25 cellular contexts compared by ENCODE assay signal in genomic region chr11:59773082-59773438, GRCh38. TPM values are rescaled to one million over a fixed set of nuclear protein-coding genes. Genes with fewer than 3 reads are reported as not detected.
A peak's percentile ranks its signal among the peaks of the same experiment; 100 is the strongest.
DNase-seq lines count a peak whose midpoint lies in the region; ATAC-seq lines count a peak whose summit lies in the region.
"Had no signal": no experiment of that assay in that cellular context is flagged by ENCODE, and none has a peak within 500 bp of the region (broad histone marks: within the 10 kb centered on the region; RNA-seq: fewer than 3 reads in every experiment).

No MANE protein-coding gene starts in this region.

- peak overlapping the region; percentile 52 for H3K27ac Mint-ChIP-seq in activated CD4-positive, alpha-beta T cell treated with anti-CD3 and anti-CD28 coated beads, Interleukin-2, amount 10 ng/mL, durations not matched to agents 24 days and 14 days
- H3K27ac Mint-ChIP-seq in T-helper 2 cell treated with Interferon-gamma antibody and Interleukin-4, amounts not matched to agents 5 μg/mL and 100 μg/mL, for 36 hours = peak overlapping the region; percentile 78
- H3K27ac Mint-ChIP-seq in naive thymus-derived CD8-positive, alpha-beta T cell = peak overlapping the region in 6 of 10 donors; percentile 25 to 86 (median 53)
- H3K27ac Mint-ChIP-seq: HFFc6; stimulated activated naive CD8-positive, alpha-beta T cell treated with anti-CD3 and anti-CD28 coated beads, Interleukin-15, amount 100 ng/mL, for 72 hours had no signal

- peak overlapping the region; percentile 84 to 98 (median 93) for H3K27ac ChIP-seq in BLaER1 treated with 17β-estradiol and CSF1 and Interleukin-3, amounts not matched to agents 10 nM and 100 nM
- H3K27ac ChIP-seq: ascending aorta, GM23248 had no signal

- DNase-seq in activated CD4-positive, alpha-beta T cell treated with anti-CD3 and anti-CD28 coated beads, Interleukin-2, amount 10 ng/mL, durations not matched to agents 24 days and 14 days = no peak
- DNase-seq in activated CD4-positive, alpha-beta T cell treated with anti-CD3 and anti-CD28 coated beads for 1 hour = no peak
- DNase-seq in T-helper 2 cell treated with Interferon-gamma antibody and Interleukin-4, amounts not matched to agents 5 μg/mL and 100 μg/mL, for 36 hours (ENCODE audit: low spot score) = no peak
- DNase-seq in naive thymus-derived CD8-positive, alpha-beta T cell = peak in 1 of 10 donors; percentile 9
- no peak for DNase-seq in NCI-H1048 (lab: John Stamatoyannopoulos, UW)
- no peak for DNase-seq in activated CD4-positive, CD25-positive, alpha-beta regulatory T cell (lab: John Stamatoyannopoulos, UW)
- DNase-seq: activated CD4-positive, alpha-beta T cell treated with anti-CD3 and anti-CD28 coated beads for 48 hours; activated naive CD4-positive, alpha-beta T cell treated with Interleukin-2 at 50 U/mL for 16 hours; activated T-cell treated with anti-CD3 and anti-CD28 coated beads for 4 hours; EL; foreskin fibroblast; GM23248; HFFc6; KBM-7; NCI-H1694 treated with DMSO at 0.1 percent for 48 hours; NCI-H69; stimulated activated CD4-positive, alpha-beta T cell treated with anti-CD3 and anti-CD28 coated beads, Interleukin-4, amount 100 ng/mL, for 24 hours; stimulated activated naive CD8-positive, alpha-beta T cell treated with anti-CD3 and anti-CD28 coated beads, Interleukin-15, amount 100 ng/mL, for 72 hours had no signal

- peaks cover 0 to 6% (median 0%) of the 10 kb centered on the region in 11 experiments; a peak in 1 of 22 replicates for H4K20me1 ChIP-seq in BLaER1 treated with 17β-estradiol and CSF1 and Interleukin-3, amounts not matched to agents 10 nM and 100 nM

- no peaks in the 10 kb centered on the region for H3K27me3 Mint-ChIP-seq in activated CD4-positive, alpha-beta T cell treated with anti-CD3 and anti-CD28 coated beads, Interleukin-2, amount 10 ng/mL, durations not matched to agents 24 days and 14 days
- no peaks in the 10 kb centered on the region for H3K27me3 Mint-ChIP-seq in T-helper 2 cell treated with Interferon-gamma antibody and Interleukin-4, amounts not matched to agents 5 μg/mL and 100 μg/mL, for 36 hours (ENCODE audit: low read depth)
- no peaks in the 10 kb centered on the region for H3K27me3 Mint-ChIP-seq in naive thymus-derived CD8-positive, alpha-beta T cell
- H3K27me3 Mint-ChIP-seq: stimulated activated naive CD8-positive, alpha-beta T cell treated with anti-CD3 and anti-CD28 coated beads, Interleukin-15, amount 100 ng/mL, for 72 hours had no signal

- no peaks in the 10 kb centered on the region for H3K27me3 ChIP-seq in BLaER1 treated with 17β-estradiol and CSF1 and Interleukin-3, amounts not matched to agents 10 nM and 100 nM
- H3K27me3 ChIP-seq: ascending aorta, tibial nerve had no signal

- peak overlapping the region; percentile 40 for H3K4me3 Mint-ChIP-seq in activated CD4-positive, alpha-beta T cell treated with anti-CD3 and anti-CD28 coated beads, Interleukin-2, amount 10 ng/mL, durations not matched to agents 24 days and 14 days
- H3K4me3 Mint-ChIP-seq in T-helper 2 cell treated with Interferon-gamma antibody and Interleukin-4, amounts not matched to agents 5 μg/mL and 100 μg/mL, for 36 hours = peak overlapping the region; percentile 63
- H3K4me3 Mint-ChIP-seq in naive thymus-derived CD8-positive, alpha-beta T cell = peak overlapping the region in 4 of 10 donors; percentile 8 to 64 (median 34)
- H3K4me3 Mint-ChIP-seq: HFFc6; stimulated activated naive CD8-positive, alpha-beta T cell treated with anti-CD3 and anti-CD28 coated beads, Interleukin-15, amount 100 ng/mL, for 72 hours had no signal

- H3K9me3 Mint-ChIP-seq in activated CD4-positive, alpha-beta T cell treated with anti-CD3 and anti-CD28 coated beads, Interleukin-2, amount 10 ng/mL, durations not matched to agents 24 days and 14 days = no peaks in the 10 kb centered on the region
- no peaks in the 10 kb centered on the region for H3K9me3 Mint-ChIP-seq in T-helper 2 cell treated with Interferon-gamma antibody and Interleukin-4, amounts not matched to agents 5 μg/mL and 100 μg/mL, for 36 hours
- no peaks in the 10 kb centered on the region for H3K9me3 Mint-ChIP-seq in naive thymus-derived CD8-positive, alpha-beta T cell
- H3K9me3 Mint-ChIP-seq: HFFc6; stimulated activated naive CD8-positive, alpha-beta T cell treated with anti-CD3 and anti-CD28 coated beads, Interleukin-15, amount 100 ng/mL, for 72 hours had no signal

- H3K36me3 Mint-ChIP-seq in activated CD4-positive, alpha-beta T cell treated with anti-CD3 and anti-CD28 coated beads, Interleukin-2, amount 10 ng/mL, durations not matched to agents 24 days and 14 days (ENCODE audit: low read depth) = peaks cover 22% of the 10 kb centered on the region
- peaks cover 35% of the 10 kb centered on the region for H3K36me3 Mint-ChIP-seq in T-helper 2 cell treated with Interferon-gamma antibody and Interleukin-4, amounts not matched to agents 5 μg/mL and 100 μg/mL, for 36 hours (ENCODE audit: low read depth)
- peaks cover 0 to 24% (median 20%) of the 10 kb centered on the region in 3 donors for H3K36me3 Mint-ChIP-seq in naive thymus-derived CD8-positive, alpha-beta T cell

- H3K9ac ChIP-seq in BLaER1 treated with 17β-estradiol and CSF1 and Interleukin-3, amounts not matched to agents 10 nM and 100 nM = peak overlapping the region in 9 of 11 experiments; percentile 62 to 82 (median 80); a peak in 18 of 22 replicates
- H3K9ac ChIP-seq: GM23248 had no signal

- peak in 1 of 2 donors; percentile 33 for ATAC-seq in naive thymus-derived CD8-positive, alpha-beta T cell
- no peak for ATAC-seq in GM18502 (IDR thresholded peaks at IDR 0.05; ENCODE audit: poor library complexity, unreplicated experiment)

- peak overlapping the region; percentile 74 to 95 (median 89) for H3K4me2 ChIP-seq in BLaER1 treated with 17β-estradiol and CSF1 and Interleukin-3, amounts not matched to agents 10 nM and 100 nM

- peaks cover 24 to 52% (median 44%) of the 10 kb centered on the region in 11 experiments; a peak in 21 of 22 replicates for H3K36me3 ChIP-seq in BLaER1 treated with 17β-estradiol and CSF1 and Interleukin-3, amounts not matched to agents 10 nM and 100 nM

- peaks cover 34 to 90% (median 60%) of the 10 kb centered on the region in 10 experiments for H3K4me1 ChIP-seq in BLaER1 treated with 17β-estradiol and CSF1 and Interleukin-3, amounts not matched to agents 10 nM and 100 nM

- POLR2A ChIA-PET in naive thymus-derived CD8-positive, alpha-beta T cell (lab: Charles Lee) = no interaction called here

- H3K4me3 ChIP-seq in BLaER1 treated with 17β-estradiol and CSF1 and Interleukin-3, amounts not matched to agents 10 nM and 100 nM = peak overlapping the region in 3 of 10 experiments; percentile 33 to 44 (median 41); a peak in 3 of 20 replicates
- H3K4me3 ChIP-seq: ascending aorta, GM23248, tibial nerve had no signal

- H3K4me1 Mint-ChIP-seq in activated CD4-positive, alpha-beta T cell treated with anti-CD3 and anti-CD28 coated beads, Interleukin-2, amount 10 ng/mL, durations not matched to agents 24 days and 14 days = peaks cover 45% of the 10 kb centered on the region
- H3K4me1 Mint-ChIP-seq in T-helper 2 cell treated with Interferon-gamma antibody and Interleukin-4, amounts not matched to agents 5 μg/mL and 100 μg/mL, for 36 hours (ENCODE audit: low read depth) = peaks cover 55% of the 10 kb centered on the region
- H3K4me1 Mint-ChIP-seq in naive thymus-derived CD8-positive, alpha-beta T cell = peaks cover 11 to 42% (median 21%) of the 10 kb centered on the region in 4 donors

- H3K9me3 ChIP-seq in BLaER1 treated with 17β-estradiol and CSF1 and Interleukin-3, amounts not matched to agents 10 nM and 100 nM (replicated peaks in 1 of 11) = no peaks in the 10 kb centered on the region
- H3K9me3 ChIP-seq: ascending aorta, tibial nerve had no signal

- intact Hi-C loops in activated CD4-positive, alpha-beta T cell treated with anti-CD3 and anti-CD28 coated beads, Interleukin-2, amount 10 ng/mL, durations not matched to agents 24 days and 14 days (cut with micrococcal nuclease) = no loop called here

RNA-seq across cellular contexts. Expression of gene STX3, which starts 17.9 kb away (rescaled TPM):
- 19.2 and 20.1 TPM in 2 replicates for total RNA-seq in activated CD4-positive, alpha-beta T cell treated with anti-CD3 and anti-CD28 coated beads, Interleukin-2, amount 10 ng/mL, durations not matched to agents 24 days and 14 days
- 10 to 100 TPM; 10.3 to 11.2 TPM for total RNA-seq in naive thymus-derived CD8-positive, alpha-beta T cell
- polyA plus RNA-seq in naive thymus-derived CD8-positive, alpha-beta T cell = 1 to 10 TPM; 2.8 to 3.6 (median 3.0) TPM

RNA-seq across cellular contexts. Expression of gene MRPL16, which starts 37.5 kb away (rescaled TPM):
- 96.8 and 97.4 TPM in 2 replicates for total RNA-seq in activated CD4-positive, alpha-beta T cell treated with anti-CD3 and anti-CD28 coated beads, Interleukin-2, amount 10 ng/mL, durations not matched to agents 24 days and 14 days
- 10 to 100 TPM; 44.4 to 45.2 TPM for total RNA-seq in naive thymus-derived CD8-positive, alpha-beta T cell
- 10 to 100 TPM; 68.4 to 93.0 (median 92.8) TPM for polyA plus RNA-seq in naive thymus-derived CD8-positive, alpha-beta T cell

RNA-seq across cellular contexts. Expression of gene OR10V1, which starts 59.4 kb away (rescaled TPM):
- total RNA-seq in activated CD4-positive, alpha-beta T cell treated with anti-CD3 and anti-CD28 coated beads, Interleukin-2, amount 10 ng/mL, durations not matched to agents 24 days and 14 days = not detected in 2 replicates
- total RNA-seq in naive thymus-derived CD8-positive, alpha-beta T cell = not detected
- polyA plus RNA-seq in naive thymus-derived CD8-positive, alpha-beta T cell = not detected
- total RNA-seq: ascending aorta, GM23248, HFFc6, HT-29, lower leg skin, tibial nerve had no signal
- polyA plus RNA-seq: BJ, GM23248 had no signal
